In genomic region chr14:100490252-100490651, GRCh38 we compare ENCODE assay signal across 25 cellular contexts.
"Had no signal": no experiment of that assay in that cellular context is flagged by ENCODE, and none has a peak within 500 bp of the region (broad histone marks: within the 10 kb centered on the region; RNA-seq: fewer than 3 reads in every experiment).

No MANE protein-coding gene starts in this region.

- H3K36me3 ChIP-seq: pancreas, prostate gland, thyroid gland, transverse colon, vagina had no signal

- H3K4me3 ChIP-seq: left ventricle myocardium inferior, lung, mucosa of descending colon, pancreas, prostate gland, skin epidermis, stomach, testis, thyroid gland, transverse colon, upper lobe of left lung, vagina had no signal

- H3K9me3 ChIP-seq: mucosa of descending colon, pancreas, prostate gland, stomach, testis, thyroid gland, transverse colon, upper lobe of left lung, vagina had no signal

- H3K4me1 ChIP-seq: left ventricle myocardium inferior, pancreas, prostate gland, stomach, testis, transverse colon, upper lobe of left lung had no signal

- H3K27ac ChIP-seq: left ventricle myocardium inferior, pancreas, prostate gland, skin epidermis, stomach, testis, thyroid gland, transverse colon, upper lobe of left lung, vagina had no signal

- DNase-seq: islet precursor cell; left ventricle myocardium inferior; mesendoderm; mucosa of descending colon; naive thymus-derived CD4-positive, alpha-beta T cell; pancreas; retina; right cardiac atrium; stimulated activated CD4-positive, alpha-beta T cell treated with anti-CD3 and anti-CD28 coated beads, Interleukin-12 subunit alpha, Interleukin-12 subunit beta, amount 100 ng/mL, for 4 hours; stimulated activated CD4-positive, alpha-beta T cell treated with anti-CD3 and anti-CD28 coated beads, Interleukin-15, amount 100 ng/mL, for 24 hours; stimulated activated CD4-positive, alpha-beta T cell treated with anti-CD3 and anti-CD28 coated beads, Interleukin-2, amount 100 ng/mL, for 24 hours; stimulated activated CD4-positive, alpha-beta T cell treated with anti-CD3 and anti-CD28 coated beads, Interleukin-4, amount 100 ng/mL, for 1 hour; stimulated activated naive B cell treated with anti-CD40 and anti-IgM and Interleukin-4, amounts not matched to agents 10 μg/mL and 1 μg/mL and 100 μg/mL, for 72 hours; stimulated activated naive CD8-positive, alpha-beta T cell treated with anti-CD3 and anti-CD28 coated beads, Interleukin-15, Interleukin-2, amounts not matched to agents 100 U/mL and 50 U/mL, for 24 hours; stomach; testis; thyroid gland; transverse colon had no signal

- H3K27me3 ChIP-seq: pancreas, stomach, testis, thyroid gland, transverse colon, upper lobe of left lung, vagina had no signal

- ATAC-seq: mucosa of descending colon; naive thymus-derived CD4-positive, alpha-beta T cell; natural killer cell treated with Interleukin-12 subunit alpha and Interleukin-12 subunit beta and Interleukin-15 and Interleukin-18, amount 100 ng/mL, for 72 hours; pancreas; right cardiac atrium; sciatic nerve; stimulated activated naive B cell treated with anti-CD40 and anti-IgM and Interleukin-4, amounts not matched to agents 10 μg/mL and 1 μg/mL and 100 μg/mL, for 72 hours; stimulated activated naive CD8-positive, alpha-beta T cell treated with anti-CD3 and anti-CD28 coated beads, Interleukin-15, Interleukin-2, amounts not matched to agents 100 U/mL and 50 U/mL, for 24 hours had no signal
